Comparison of ENCODE assay signal across 15 cellular contexts in genomic region chr17:82679586-82680465, GRCh38. TPM values are rescaled to one million over a fixed set of nuclear protein-coding genes. Genes with fewer than 3 reads are reported as not detected.
DNase-seq lines count a peak whose midpoint lies in the region; ATAC-seq and TF ChIP-seq lines count a peak whose summit lies in the region.
"Had no signal": no experiment of that assay in that cellular context is flagged by ENCODE, and none has a peak within 500 bp of the region (broad histone marks: within the 10 kb centered on the region; RNA-seq: fewer than 3 reads in every experiment).

No MANE protein-coding gene starts in this region.

- H3K9me3 Mint-ChIP-seq in chondrocyte (ENCODE audit: low read depth), result peaks cover 9% of the 10 kb centered on the region
- peaks cover 22% of the 10 kb centered on the region for H3K9me3 Mint-ChIP-seq in nephron progenitor cell

- H3K4me1 ChIP-seq in NT2/D1 (ENCODE audit: insufficient read depth, insufficient read length), result peaks cover 3% of the 10 kb centered on the region
- peaks cover 0 to 12% (median 5%) of the 10 kb centered on the region in 4 donors for H3K4me1 ChIP-seq in right lobe of liver
- H3K4me1 ChIP-seq: foreskin keratinocyte, testis had no signal

- H3K27ac Mint-ChIP-seq in chondrocyte (ENCODE audit: unreplicated experiment), result no peak overlapping the region
- H3K27ac Mint-ChIP-seq in nephron progenitor cell, result no peak overlapping the region
- H3K27ac Mint-ChIP-seq: naive thymus-derived CD8-positive, alpha-beta T cell had no signal

- no peak overlapping the region for H3K4me3 Mint-ChIP-seq in chondrocyte (ENCODE audit: unreplicated experiment)
- H3K4me3 Mint-ChIP-seq in nephron progenitor cell, result no peak overlapping the region
- H3K4me3 Mint-ChIP-seq: naive thymus-derived CD8-positive, alpha-beta T cell had no signal

- H3K4me3 ChIP-seq in NT2/D1 (ENCODE audit: insufficient read length, low read depth) (no peak overlapping the region), right lobe of liver (no peak overlapping the region)
- H3K4me3 ChIP-seq: coronary artery, testis had no signal

- intact Hi-C loops in right lobe of liver (cut with DNase I), result no loop called here

- 71% methylated on average over 2 of the region's 28 CpGs for WGBS in right lobe of liver (ENCODE audit: insufficient coverage, low coverage, low lambda C conversion rate, missing lambda C conversion rate)

- peaks cover 4% of the 10 kb centered on the region for H3K36me3 Mint-ChIP-seq in chondrocyte (ENCODE audit: low read depth)
- peaks cover 8% of the 10 kb centered on the region for H3K36me3 Mint-ChIP-seq in nephron progenitor cell (ENCODE audit: low read depth)

- H3K27me3 Mint-ChIP-seq in chondrocyte (ENCODE audit: low read depth) (no peaks in the 10 kb centered on the region), nephron progenitor cell (ENCODE audit: low read depth, poor library complexity) (peaks cover 10% of the 10 kb centered on the region)
- H3K27me3 Mint-ChIP-seq: naive thymus-derived CD8-positive, alpha-beta T cell had no signal

- no peaks in the 10 kb centered on the region for H3K36me3 ChIP-seq in NT2/D1 (ENCODE audit: insufficient read depth, insufficient read length, low read length)
- H3K36me3 ChIP-seq in right lobe of liver, result no peaks in the 10 kb centered on the region

- ATAC-seq in right lobe of liver, result peak; percentile 17 to 77 (median 36)
- ATAC-seq: foreskin keratinocyte; naive thymus-derived CD8-positive, alpha-beta T cell had no signal

- H3K4me1 Mint-ChIP-seq in chondrocyte (ENCODE audit: low read depth), result peaks cover 3% of the 10 kb centered on the region
- peaks cover 8% of the 10 kb centered on the region for H3K4me1 Mint-ChIP-seq in nephron progenitor cell

- DNase-seq in NT2/D1 (ENCODE audit: low read depth, low spot score) (no peak), chondrocyte (ENCODE audit: low spot score) (peak; percentile 87), right lobe of liver (peak in 1 of 3 donors; percentile 38), substantia nigra (lab: John Stamatoyannopoulos, UW) (peak in 1 of 49 donors; percentile 44), HuH-7.5 (ENCODE audit: low spot score) (no peak), nephron progenitor cell (no peak), globus pallidus (ENCODE audit: low spot score) (no peak)
- DNase-seq: activated naive CD4-positive, alpha-beta T cell treated with anti-CD3 and anti-CD28 coated beads, Interleukin-2, amount 50 U/mL, for 16 hours; activated T-cell treated with anti-CD3 and anti-CD28 coated beads for 4 hours; foreskin keratinocyte; MM.1S; naive thymus-derived CD8-positive, alpha-beta T cell; testis had no signal

- no peak for TF ChIP-seq CTCF in chondrocyte (IDR thresholded peaks at IDR 0.05)
- peak in 2 of 4 donors; percentile 27 to 39 for TF ChIP-seq CTCF in right lobe of liver (IDR thresholded peaks at IDR 0.05)
- TF ChIP-seq CTCF in nephron progenitor cell (IDR thresholded peaks at IDR 0.05), result no peak

- H3K9me3 ChIP-seq in NT2/D1 (ENCODE audit: insufficient read depth, low read length), result peaks cover 15% of the 10 kb centered on the region
- no peaks in the 10 kb centered on the region for H3K9me3 ChIP-seq in right lobe of liver
- H3K9me3 ChIP-seq: testis had no signal

- H3K27me3 ChIP-seq in NT2/D1 (ENCODE audit: insufficient read depth, insufficient read length) (no peaks in the 10 kb centered on the region), right lobe of liver (no peaks in the 10 kb centered on the region)
- H3K27me3 ChIP-seq: foreskin keratinocyte, testis had no signal

- H3K9ac ChIP-seq in NT2/D1 (ENCODE audit: insufficient read length, low read depth), result peak overlapping the region; percentile 53

- TF ChIP-seq POLR2A in right lobe of liver (IDR thresholded peaks at IDR 0.05), result no peak

- H3K27ac ChIP-seq in right lobe of liver, result no peak overlapping the region
- peak overlapping the region; percentile 93 for H3K27ac ChIP-seq in substantia nigra (ENCODE audit: low read depth, low read length, poor library complexity, severe bottlenecking)
- H3K27ac ChIP-seq: coronary artery, foreskin keratinocyte, RWPE1, testis had no signal

RNA-seq across cellular contexts. Expression of gene RAB40B, which starts 18.7 kb away (rescaled TPM):
- total RNA-seq in chondrocyte (16.7 to 20.0 TPM (median 20.0 TPM) in 3 replicates), right lobe of liver (10 to 100 TPM in 3 of 6 experiments, 1 to 10 TPM in 3; 3.7 to 12.5 (median 9.3) TPM)

RNA-seq across cellular contexts. Expression of gene WDR45B, which starts 31.6 kb away (rescaled TPM):
- total RNA-seq in chondrocyte (60.4 to 70.0 TPM (median 67.8 TPM) in 3 replicates), right lobe of liver (10 to 100 TPM; 27.7 to 40.7 (median 31.6) TPM)

RNA-seq across cellular contexts. Expression of gene FN3KRP, which starts 36.7 kb away (rescaled TPM):
- total RNA-seq in chondrocyte, result 23.0 to 27.4 TPM (median 23.3 TPM) in 3 replicates
- total RNA-seq in right lobe of liver, result 10 to 100 TPM in 4 of 6 experiments, 1 to 10 TPM in 2; 7.6 to 24.8 (median 14.3) TPM

RNA-seq across cellular contexts. Expression of gene FN3K, which starts 55.6 kb away (rescaled TPM):
- total RNA-seq in chondrocyte, result 16.2 to 20.5 TPM (median 19.0 TPM) in 3 replicates
- total RNA-seq in right lobe of liver, result 10 to 100 TPM; 29.6 to 61.6 (median 45.5) TPM
